Comparison of ENCODE assay signal across 8 cellular contexts in genomic region chr9:105557804-105558610, GRCh38. TPM values are rescaled to one million over a fixed set of nuclear protein-coding genes. Genes with fewer than 3 reads are reported as not detected.
DNase-seq lines count a peak whose midpoint lies in the region; ATAC-seq and TF ChIP-seq lines count a peak whose summit lies in the region.

Gene FKTN, plus strand, starts transcription at chr9:105558131. Its CDS starts 16,902 bp downstream, at chr9:105575033.

- peak within 1 kb of the TSS; percentile 83 for H3K27ac Mint-ChIP-seq in activated B cell treated with CpG ODN at 0.5 μM for 24 hours

- CTCF ChIA-PET in activated B cell treated with CpG ODN at 0.5 μM for 24 hours (lab: Charles Lee): no interaction called here

- H3K27me3 Mint-ChIP-seq in activated B cell treated with CpG ODN at 0.5 μM for 24 hours: no peaks in the 10 kb centered on the region

- no peak for TF ChIP-seq CTCF in activated B cell treated with CpG ODN at 0.5 μM for 24 hours (IDR thresholded peaks at IDR 0.05)

- intact Hi-C loops in activated B cell treated with CpG ODN at 0.5 μM for 24 hours (cut with micrococcal nuclease): loop anchor here (1.0 to 5.0 kb wide), 7 partner anchors 16 to 811 kb away; partner anchors contain the start of genes ABCA1, FSD1L, NIPSNAP3A and SLC44A1

- DNase-seq in AG08395 (ENCODE audit: low spot score) (peak; percentile 90), NCI-H2227 treated with DMSO at 0.1 percent for 48 hours (lab: John Stamatoyannopoulos, UW) (peak; percentile 64), activated B cell treated with CpG ODN at 0.5 μM for 24 hours (peak; percentile 72), caudate nucleus (lab: John Stamatoyannopoulos, UW) (peak in 60 of 61 donors; percentile 19 to 90 (median 77)), islet precursor cell (peak; percentile 96)
- DNase-seq in stimulated activated CD4-positive, alpha-beta T cell treated with anti-CD3 and anti-CD28 coated beads, Interleukin-12 subunit alpha, Interleukin-12 subunit beta, amount 100 ng/mL, for 48 hours (ENCODE audit: low read depth in 2 of 3, low spot score in 1 of 3): peak; percentile 72 to 78 (median 73)

- POLR2A ChIA-PET in activated B cell treated with CpG ODN at 0.5 μM for 24 hours (lab: Charles Lee): no interaction called here

- peaks cover 20% of the 10 kb centered on the region for H3K4me1 Mint-ChIP-seq in activated B cell treated with CpG ODN at 0.5 μM for 24 hours

- peaks cover 20% of the 10 kb centered on the region for H3K36me3 Mint-ChIP-seq in activated B cell treated with CpG ODN at 0.5 μM for 24 hours (ENCODE audit: low read depth)

- no peak within 1 kb of the TSS for H3K27ac ChIP-seq in caudate nucleus (ENCODE audit: low read depth, low read length)

- peak within 1 kb of the TSS; percentile 96 for H3K4me3 Mint-ChIP-seq in activated B cell treated with CpG ODN at 0.5 μM for 24 hours

- peaks cover 4% of the 10 kb centered on the region for H3K9me3 Mint-ChIP-seq in activated B cell treated with CpG ODN at 0.5 μM for 24 hours

- ATAC-seq in GM18870 (IDR thresholded peaks at IDR 0.05; ENCODE audit: unreplicated experiment) (peak; percentile 82), HG03108 (IDR thresholded peaks at IDR 0.05; ENCODE audit: unreplicated experiment) (peak; percentile 98), activated B cell treated with CpG ODN at 0.5 μM for 24 hours (ENCODE audit: low read depth) (peak; percentile 99)

RNA-seq across cellular contexts. Expression of gene FKTN, which starts in this region (rescaled TPM):
- 16.8 and 17.5 TPM in 2 replicates for total RNA-seq in activated B cell treated with CpG ODN at 0.5 μM for 24 hours
